ENCODE assay signal across 1 cellular context in the genomic region with DNA sequence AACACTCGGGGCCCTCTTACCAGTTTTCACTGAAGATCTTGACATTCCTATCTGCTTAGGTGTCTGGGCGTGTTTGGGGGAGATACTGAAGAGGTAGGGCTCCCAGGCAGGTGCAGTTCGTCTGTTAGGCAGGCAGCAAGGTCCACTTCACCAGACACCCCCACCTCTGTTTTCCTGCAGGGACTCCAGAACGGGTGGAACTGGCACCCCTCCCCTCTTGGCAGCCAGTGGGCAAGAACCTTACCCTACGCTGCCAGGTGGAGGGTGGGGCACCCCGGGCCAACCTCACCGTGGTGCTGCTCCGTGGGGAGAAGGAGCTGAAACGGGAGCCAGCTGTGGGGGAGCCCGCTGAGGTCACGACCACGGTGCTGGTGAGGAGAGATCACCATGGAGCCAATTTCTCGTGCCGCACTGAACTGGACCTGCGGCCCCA.
TF ChIP-seq lines count a peak whose summit lies in the region.

No MANE protein-coding gene starts in this region.

TF ChIP-seq in HCT116, 20 proteins besides CTCF, POLR2A, EP300 and RAD21 (continued from another document):
- TF ChIP-seq, protein P1, sequence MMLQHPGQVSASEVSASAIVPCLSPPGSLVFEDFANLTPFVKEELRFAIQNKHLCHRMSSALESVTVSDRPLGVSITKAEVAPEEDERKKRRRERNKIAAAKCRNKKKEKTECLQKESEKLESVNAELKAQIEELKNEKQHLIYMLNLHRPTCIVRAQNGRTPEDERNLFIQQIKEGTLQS (IDR thresholded peaks at IDR 0.05), result no peak
- no peak for TF ChIP-seq SRF (IDR thresholded peaks at IDR 0.05; ENCODE audit: low read depth)
- TF ChIP-seq, protein P2, sequence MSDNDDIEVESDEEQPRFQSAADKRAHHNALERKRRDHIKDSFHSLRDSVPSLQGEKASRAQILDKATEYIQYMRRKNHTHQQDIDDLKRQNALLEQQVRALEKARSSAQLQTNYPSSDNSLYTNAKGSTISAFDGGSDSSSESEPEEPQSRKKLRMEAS (IDR thresholded peaks at IDR 0.05), result no peak
